ENCODE assay signal across 34 cellular contexts in the genomic region with DNA sequence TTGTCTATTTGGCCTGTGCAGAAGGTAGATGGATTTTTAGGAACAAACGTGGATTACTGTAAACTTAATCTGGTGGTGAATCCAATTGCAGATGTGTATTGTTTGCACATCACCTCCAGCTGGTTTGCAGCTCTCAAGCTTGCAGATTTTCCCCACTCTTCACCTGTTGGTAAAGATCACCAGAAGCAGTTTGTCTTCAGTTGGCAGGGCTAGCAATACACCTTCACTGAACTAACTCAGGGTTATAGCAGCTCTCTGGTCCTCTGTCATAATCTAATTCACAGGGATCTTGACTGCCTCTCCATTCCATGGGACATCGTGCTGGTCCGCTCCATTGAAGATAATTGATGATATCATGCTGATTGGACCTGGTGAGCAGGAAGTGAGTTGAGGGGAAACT.
"Had no signal": no experiment of that assay in that cellular context is flagged by ENCODE, and none has a peak within 500 bp of the region (broad histone marks: within the 10 kb centered on the region; RNA-seq: fewer than 3 reads in every experiment).

No MANE protein-coding gene starts in this region.

- H3K27me3 ChIP-seq: MG63 had no signal

- DNase-seq: Kasumi-1, MG63, MM.1S, NCI-H1048, NCI-H1092, NCI-H1092 treated with DMSO at 0.1 percent for 48 hours, NCI-H1105, NCI-H1105 treated with DMSO at 0.1 percent for 48 hours, NCI-H1417, NCI-H1417 treated with DMSO at 0.1 percent for 48 hours, NCI-H1436, NCI-H1436 treated with DMSO at 0.1 percent for 48 hours, NCI-H146, NCI-H1694, NCI-H1694 treated with DMSO at 0.1 percent for 48 hours, NCI-H187, NCI-H187 treated with DMSO at 0.1 percent for 48 hours, NCI-H1930, NCI-H2029, NCI-H2029 treated with DMSO at 0.1 percent for 48 hours, NCI-H2081, NCI-H2081 treated with DMSO at 0.1 percent for 48 hours, NCI-H2107, NCI-H2171, NCI-H2171 treated with DMSO at 0.1 percent for 48 hours, NCI-H2227 treated with DMSO at 0.1 percent for 48 hours, NCI-H226, NCI-H345, NCI-H446, NCI-H446 treated with DMSO at 0.1 percent for 48 hours, NCI-H510A, NCI-H510A treated with DMSO at 0.1 percent for 48 hours, NCI-H524, NCI-H524 treated with DMSO at 0.1 percent for 48 hours had no signal

- H3K36me3 ChIP-seq: MG63 had no signal

- H3K4me3 ChIP-seq: MG63 had no signal

- H3K9me3 ChIP-seq: MG63 had no signal
